1 cellular context compared by ENCODE assay signal in genomic region chr2:240567872-240568677, GRCh38.
TF ChIP-seq lines count a peak whose summit lies in the region.

Gene RNPEPL1, plus strand, starts transcription at chr2:240568484. Its CDS starts 103 bp downstream, at chr2:240568587.

TF ChIP-seq in GM12878, 131 proteins besides CTCF, POLR2A, EP300 and RAD21 (continued from another document):
- TF ChIP-seq, protein P1, sequence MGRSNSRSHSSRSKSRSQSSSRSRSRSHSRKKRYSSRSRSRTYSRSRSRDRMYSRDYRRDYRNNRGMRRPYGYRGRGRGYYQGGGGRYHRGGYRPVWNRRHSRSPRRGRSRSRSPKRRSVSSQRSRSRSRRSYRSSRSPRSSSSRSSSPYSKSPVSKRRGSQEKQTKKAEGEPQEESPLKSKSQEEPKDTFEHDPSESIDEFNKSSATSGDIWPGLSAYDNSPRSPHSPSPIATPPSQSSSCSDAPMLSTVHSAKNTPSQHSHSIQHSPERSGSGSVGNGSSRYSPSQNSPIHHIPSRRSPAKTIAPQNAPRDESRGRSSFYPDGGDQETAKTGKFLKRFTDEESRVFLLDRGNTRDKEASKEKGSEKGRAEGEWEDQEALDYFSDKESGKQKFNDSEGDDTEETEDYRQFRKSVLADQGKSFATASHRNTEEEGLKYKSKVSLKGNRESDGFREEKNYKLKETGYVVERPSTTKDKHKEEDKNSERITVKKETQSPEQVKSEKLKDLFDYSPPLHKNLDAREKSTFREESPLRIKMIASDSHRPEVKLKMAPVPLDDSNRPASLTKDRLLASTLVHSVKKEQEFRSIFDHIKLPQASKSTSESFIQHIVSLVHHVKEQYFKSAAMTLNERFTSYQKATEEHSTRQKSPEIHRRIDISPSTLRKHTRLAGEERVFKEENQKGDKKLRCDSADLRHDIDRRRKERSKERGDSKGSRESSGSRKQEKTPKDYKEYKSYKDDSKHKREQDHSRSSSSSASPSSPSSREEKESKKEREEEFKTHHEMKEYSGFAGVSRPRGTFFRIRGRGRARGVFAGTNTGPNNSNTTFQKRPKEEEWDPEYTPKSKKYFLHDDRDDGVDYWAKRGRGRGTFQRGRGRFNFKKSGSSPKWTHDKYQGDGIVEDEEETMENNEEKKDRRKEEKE (IDR thresholded peaks at IDR 0.05) = 0 out of 2 replicates have a peak, but pooled peaks have one; percentile 12
- peak; percentile 55; the same call in 1 of the 2 replicates for TF ChIP-seq NKRF (conservative IDR thresholded peaks at IDR 0.05)
- peak; percentile 23; the same call in 1 of the 2 replicates for TF ChIP-seq EED (IDR thresholded peaks at IDR 0.05; ENCODE audit: low read depth)
- TF ChIP-seq, protein P2, sequence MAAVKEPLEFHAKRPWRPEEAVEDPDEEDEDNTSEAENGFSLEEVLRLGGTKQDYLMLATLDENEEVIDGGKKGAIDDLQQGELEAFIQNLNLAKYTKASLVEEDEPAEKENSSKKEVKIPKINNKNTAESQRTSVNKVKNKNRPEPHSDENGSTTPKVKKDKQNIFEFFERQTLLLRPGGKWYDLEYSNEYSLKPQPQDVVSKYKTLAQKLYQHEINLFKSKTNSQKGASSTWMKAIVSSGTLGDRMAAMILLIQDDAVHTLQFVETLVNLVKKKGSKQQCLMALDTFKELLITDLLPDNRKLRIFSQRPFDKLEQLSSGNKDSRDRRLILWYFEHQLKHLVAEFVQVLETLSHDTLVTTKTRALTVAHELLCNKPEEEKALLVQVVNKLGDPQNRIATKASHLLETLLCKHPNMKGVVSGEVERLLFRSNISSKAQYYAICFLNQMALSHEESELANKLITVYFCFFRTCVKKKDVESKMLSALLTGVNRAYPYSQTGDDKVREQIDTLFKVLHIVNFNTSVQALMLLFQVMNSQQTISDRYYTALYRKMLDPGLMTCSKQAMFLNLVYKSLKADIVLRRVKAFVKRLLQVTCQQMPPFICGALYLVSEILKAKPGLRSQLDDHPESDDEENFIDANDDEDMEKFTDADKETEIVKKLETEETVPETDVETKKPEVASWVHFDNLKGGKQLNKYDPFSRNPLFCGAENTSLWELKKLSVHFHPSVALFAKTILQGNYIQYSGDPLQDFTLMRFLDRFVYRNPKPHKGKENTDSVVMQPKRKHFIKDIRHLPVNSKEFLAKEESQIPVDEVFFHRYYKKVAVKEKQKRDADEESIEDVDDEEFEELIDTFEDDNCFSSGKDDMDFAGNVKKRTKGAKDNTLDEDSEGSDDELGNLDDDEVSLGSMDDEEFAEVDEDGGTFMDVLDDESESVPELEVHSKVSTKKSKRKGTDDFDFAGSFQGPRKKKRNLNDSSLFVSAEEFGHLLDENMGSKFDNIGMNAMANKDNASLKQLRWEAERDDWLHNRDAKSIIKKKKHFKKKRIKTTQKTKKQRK (IDR thresholded peaks at IDR 0.05; ENCODE audit: low read depth, low read length) = no peak
- TF ChIP-seq PKNOX1 (IDR thresholded peaks at IDR 0.05) = 0 out of 2 replicates have a peak, but pooled peaks have one; percentile 35
- no peak for TF ChIP-seq CBX3 (IDR thresholded peaks at IDR 0.05; ENCODE audit: borderline replicate concordance, low read depth)
- peak; percentile 34 to 57; a peak in 2 of 4 replicates for TF ChIP-seq IKZF2 (IDR thresholded peaks at IDR 0.05)
- peak; percentile 46; the same call in 1 of the 2 replicates for TF ChIP-seq BACH1 (IDR thresholded peaks at IDR 0.05; ENCODE audit: borderline replicate concordance)
- TF ChIP-seq EZH2 (IDR thresholded peaks at IDR 0.05; ENCODE audit: borderline replicate concordance, control insufficient read depth, low read depth, low read length) = no peak
- TF ChIP-seq IKZF1 (conservative IDR thresholded peaks at IDR 0.05) = peak; percentile 43; the same call in 1 of the 2 replicates
- TF ChIP-seq HDGF (IDR thresholded peaks at IDR 0.05) = 0 out of 2 replicates have a peak, but pooled peaks have one; percentile 54
